In genomic region chr19:18202759-18203407, GRCh38 we compare ENCODE assay signal across 8 cellular contexts. TPM values are rescaled to one million over a fixed set of nuclear protein-coding genes. Genes with fewer than 3 reads are reported as not detected.
A peak's percentile ranks its signal among the peaks of the same experiment; 100 is the strongest.
DNase-seq lines count a peak whose midpoint lies in the region; ATAC-seq and TF ChIP-seq lines count a peak whose summit lies in the region.

No MANE protein-coding gene starts in this region.

- CTCF ChIA-PET in A673 (lab: Charles Lee) = interaction anchor here (1.0 kb wide), 1 partner anchor 125 kb away, joined by 4 read pairs; no protein-coding TSS in a partner anchor

- DNase-seq in A673 (ENCODE audit: low spot score) (peak; percentile 39), H7 (peak; percentile 87), endothelial cell (ENCODE audit: low spot score) (peak; percentile 31), NOMO-1 treated with DMSO at 0.1 percent for 48 hours (lab: John Stamatoyannopoulos, UW; ENCODE audit: unreplicated experiment) (no peak)
- DNase-seq in naive thymus-derived CD8-positive, alpha-beta T cell = peak in 5 of 10 donors; percentile 16 to 67 (median 33)

- H3K36me3 ChIP-seq in A673 (ENCODE audit: insufficient read depth, low read length, poor library complexity, severe bottlenecking) = peaks cover 12% of the 10 kb centered on the region
- peaks cover 11% of the 10 kb centered on the region for H3K36me3 ChIP-seq in H7 (replicated peaks; ENCODE audit: control insufficient read depth, insufficient read depth, low read length)

- peak overlapping the region; percentile 94 for H3K4me3 Mint-ChIP-seq in endothelial cell (ENCODE audit: unreplicated experiment)
- peak overlapping the region; percentile 92 to 98 (median 96) for H3K4me3 Mint-ChIP-seq in naive thymus-derived CD8-positive, alpha-beta T cell

- H3K4me3 ChIP-seq in A673 (ENCODE audit: low read depth, low read length, poor library complexity, severe bottlenecking) = peak overlapping the region; percentile 60
- peak overlapping the region; percentile 75 for H3K4me3 ChIP-seq in H7 (ENCODE audit: insufficient read depth, low read depth, low read length)

- no peaks in the 10 kb centered on the region for H3K9me3 ChIP-seq in A673 (ENCODE audit: low read depth, low read length, poor library complexity, severe bottlenecking)

- H3K27ac ChIP-seq in A673 (ENCODE audit: low read depth, low read length, poor library complexity, severe bottlenecking) (no peak overlapping the region), VCaP (peak overlapping the region; percentile 89)

- TF ChIP-seq CTCF in A673 (conservative IDR thresholded peaks at IDR 0.05; ENCODE audit: low read depth, low read length) = peak; percentile 46
- peak; percentile 47; the same call in 1 of the 2 replicates for TF ChIP-seq CTCF in VCaP (conservative IDR thresholded peaks at IDR 0.05)
- TF ChIP-seq CTCF in endothelial cell (IDR thresholded peaks at IDR 0.05; ENCODE audit: unreplicated experiment) = peak; percentile 27

- no TSS peak for BruUV-seq in A673 (replicated peaks; lab: Mats Ljungman, UMichigan)

- peaks cover 12% of the 10 kb centered on the region for H3K4me1 ChIP-seq in A673 (ENCODE audit: insufficient read depth, low read length, poor library complexity, severe bottlenecking)

- no peak for ATAC-seq in naive thymus-derived CD8-positive, alpha-beta T cell
- no peak for ATAC-seq in HG02798 (IDR thresholded peaks at IDR 0.05; ENCODE audit: poor library complexity, unreplicated experiment)
- no peak for ATAC-seq in GM18511 (IDR thresholded peaks at IDR 0.05; ENCODE audit: unreplicated experiment)

- intact Hi-C loops in A673 (cut with micrococcal nuclease; ENCODE audit: unreplicated experiment) = loop anchor here (5.0 kb wide), 2 partner anchors 119 to 214 kb away; partner anchors contain the start of genes LSM4 and SSBP4

- peaks cover 4% of the 10 kb centered on the region for H3K4me1 Mint-ChIP-seq in endothelial cell (ENCODE audit: unreplicated experiment)
- H3K4me1 Mint-ChIP-seq in naive thymus-derived CD8-positive, alpha-beta T cell = peaks cover 13 to 29% (median 27%) of the 10 kb centered on the region in 4 donors

- POLR2A ChIA-PET in A673 (lab: Charles Lee; ENCODE audit: low non-redundant PET) = no interaction called here
- POLR2A ChIA-PET in naive thymus-derived CD8-positive, alpha-beta T cell (lab: Charles Lee) = interaction anchor here (0.9 to 6.1 kb wide), 7 partner anchors 10 to 126 kb away, joined by 3 to 72 read pairs (median 3); partner anchors contain the start of genes JUND and MPV17L2

- no peaks in the 10 kb centered on the region for H3K9me3 Mint-ChIP-seq in endothelial cell (ENCODE audit: unreplicated experiment)
- no peaks in the 10 kb centered on the region for H3K9me3 Mint-ChIP-seq in naive thymus-derived CD8-positive, alpha-beta T cell

- H3K27me3 ChIP-seq in A673 (replicated peaks; ENCODE audit: insufficient read depth, low read depth, low read length, poor library complexity) (no peaks in the 10 kb centered on the region), H7 (ENCODE audit: control insufficient read depth, insufficient read depth, low read length) (peaks cover 4% of the 10 kb centered on the region; the same call in 1 of the 2 replicates)

- peaks cover 10% of the 10 kb centered on the region for H3K36me3 Mint-ChIP-seq in endothelial cell (ENCODE audit: low read depth, unreplicated experiment)
- H3K36me3 Mint-ChIP-seq in naive thymus-derived CD8-positive, alpha-beta T cell = peaks cover 0 to 27% (median 0%) of the 10 kb centered on the region in 3 donors

- peaks cover 13% of the 10 kb centered on the region for H3K27me3 Mint-ChIP-seq in endothelial cell (ENCODE audit: unreplicated experiment)
- H3K27me3 Mint-ChIP-seq in naive thymus-derived CD8-positive, alpha-beta T cell = no peaks in the 10 kb centered on the region

- no peak overlapping the region for H3K27ac Mint-ChIP-seq in endothelial cell (ENCODE audit: unreplicated experiment)
- H3K27ac Mint-ChIP-seq in naive thymus-derived CD8-positive, alpha-beta T cell = peak overlapping the region; percentile 19 to 99 (median 96)

RNA-seq across cellular contexts. Expression of gene RAB3A, which starts 1.0 kb away (rescaled TPM):
- total RNA-seq in A673 (2021) (2.9 and 4.2 TPM in 2 replicates), endothelial cell (ENCODE audit: unreplicated experiment) (3.1 TPM)
- total RNA-seq in H7 (2014; rRNA removed; shearing (Covaris generic)) = 6.1 and 8.6 TPM in 2 replicates
- 1 to 10 TPM; 2.9 to 3.8 TPM for total RNA-seq in naive thymus-derived CD8-positive, alpha-beta T cell
- polyA plus RNA-seq in naive thymus-derived CD8-positive, alpha-beta T cell = 1 to 10 TPM; 1.3 to 2.3 (median 1.8) TPM

RNA-seq across cellular contexts. Expression of gene MPV17L2, which starts 9.9 kb away (rescaled TPM):
- total RNA-seq in A673 (2021) = 20.2 and 21.3 TPM in 2 replicates
- 29.2 and 45.0 TPM in 2 replicates for total RNA-seq in H7 (2014; rRNA removed; shearing (Covaris generic))
- 17.7 TPM for total RNA-seq in endothelial cell (ENCODE audit: unreplicated experiment)
- total RNA-seq in naive thymus-derived CD8-positive, alpha-beta T cell = 1 to 10 TPM; 5.8 to 7.0 TPM
- polyA plus RNA-seq in naive thymus-derived CD8-positive, alpha-beta T cell = 10 to 100 TPM in 1 of 3 donors, 1 to 10 TPM in 2; 5.1 to 12.2 (median 9.4) TPM

RNA-seq across cellular contexts. Expression of gene PDE4C, which starts 23.4 kb away (rescaled TPM):
- total RNA-seq in A673 (2021) = not detected in 2 replicates
- 0.52 and 1.4 TPM in 2 replicates for total RNA-seq in H7 (2014; rRNA removed; shearing (Covaris generic))
- total RNA-seq in endothelial cell (ENCODE audit: unreplicated experiment) = 0.85 TPM
- total RNA-seq in naive thymus-derived CD8-positive, alpha-beta T cell = not detected
- polyA plus RNA-seq in naive thymus-derived CD8-positive, alpha-beta T cell = not detected

RNA-seq across cellular contexts. Expression of gene IFI30, which starts 29.3 kb away (rescaled TPM):
- not detected in 2 replicates for total RNA-seq in A673 (2021)
- 47.3 and 53.4 TPM in 2 replicates for total RNA-seq in H7 (2014; rRNA removed; shearing (Covaris generic))
- not detected for total RNA-seq in endothelial cell (ENCODE audit: unreplicated experiment)
- total RNA-seq in naive thymus-derived CD8-positive, alpha-beta T cell = 10 to 100 TPM; 13.7 to 15.3 TPM
- polyA plus RNA-seq in naive thymus-derived CD8-positive, alpha-beta T cell = 1 to 10 TPM; 3.3 to 7.1 (median 5.4) TPM

RNA-seq across cellular contexts. Expression of gene PIK3R2, which starts 49.9 kb away (rescaled TPM):
- total RNA-seq in A673 (2021) (38.1 and 41.9 TPM in 2 replicates), endothelial cell (ENCODE audit: unreplicated experiment) (28.0 TPM)
- 26.7 and 29.0 TPM in 2 replicates for total RNA-seq in H7 (2014; rRNA removed; shearing (Covaris generic))
- total RNA-seq in naive thymus-derived CD8-positive, alpha-beta T cell = 10 to 100 TPM; 20.9 to 21.5 TPM
- 10 to 100 TPM in 1 of 3 donors, 1 to 10 TPM in 2; 1.5 to 11.7 (median 3.6) TPM for polyA plus RNA-seq in naive thymus-derived CD8-positive, alpha-beta T cell
